In the genomic region with DNA sequence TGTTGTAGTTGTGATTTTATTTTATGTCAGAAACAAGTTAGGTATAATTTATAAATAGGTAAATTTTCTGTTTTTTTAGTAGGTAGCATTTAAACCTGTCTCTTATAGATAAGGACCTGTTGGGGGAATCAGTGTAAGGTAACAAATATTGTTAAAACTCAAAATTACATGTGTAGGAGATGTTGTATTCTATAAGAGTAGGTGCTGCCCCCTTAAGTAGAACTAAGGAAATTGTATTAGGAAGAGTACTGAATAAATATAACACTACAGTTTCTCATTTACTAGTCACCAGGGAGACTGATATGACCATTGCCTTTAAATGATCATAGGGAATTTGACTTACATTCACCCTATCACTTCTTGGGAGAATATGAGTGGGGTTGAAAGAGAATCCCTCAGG, we compare ENCODE assay signal across 8 cellular contexts. TPM values are rescaled to one million over a fixed set of nuclear protein-coding genes. Genes with fewer than 3 reads are reported as not detected.
A peak's percentile ranks its signal among the peaks of the same experiment; 100 is the strongest.
DNase-seq lines count a peak whose midpoint lies in the region; ATAC-seq and TF ChIP-seq lines count a peak whose summit lies in the region.

No MANE protein-coding gene starts in this region.

- H3K36me3 ChIP-seq in GM23338 (ENCODE audit: insufficient read depth) (peaks cover 26% of the 10 kb centered on the region; the same call in 1 of the 2 replicates), SU-DHL-6 (ENCODE audit: low read length) (peaks cover 16% of the 10 kb centered on the region; the same call in 1 of the 2 replicates), kidney epithelial cell (ENCODE audit: control insufficient read depth, insufficient read depth, low read length) (no peaks in the 10 kb centered on the region), HAP-1 (replicated peaks) (peaks cover 37% of the 10 kb centered on the region), ascending aorta (peaks cover 10 to 34% of the 10 kb centered on the region in 2 donors)

- intact Hi-C loops in ascending aorta (cut with DNase I), result no loop called here

- no peak; the same call in 2 of the 3 replicates for ATAC-seq in GM23338

- H3K27ac Mint-ChIP-seq in GM23338, result no peak overlapping the region

- H3K27me3 Mint-ChIP-seq in GM23338 (ENCODE audit: insufficient read depth, low read depth, poor library complexity), result no peaks in the 10 kb centered on the region

- H3K79me2 ChIP-seq in GM23338 (replicated peaks; ENCODE audit: insufficient read depth) (no peaks in the 10 kb centered on the region; the same call in 1 of the 2 replicates), SU-DHL-6 (ENCODE audit: insufficient read depth, low read length) (no peaks in the 10 kb centered on the region)

- H3K4me2 ChIP-seq in GM23338 (no peak overlapping the region), SU-DHL-6 (ENCODE audit: low read depth, low read length, poor library complexity, severe bottlenecking) (no peak overlapping the region)

- no peaks in the 10 kb centered on the region for H3K4me1 ChIP-seq in GM23338 (ENCODE audit: insufficient read depth)
- no peaks in the 10 kb centered on the region for H3K4me1 ChIP-seq in HAP-1
- no peaks in the 10 kb centered on the region for H3K4me1 ChIP-seq in ascending aorta

- no peak overlapping the region for H3K27ac ChIP-seq in C4-2B
- no peak overlapping the region for H3K27ac ChIP-seq in GM23338 (ENCODE audit: low read depth)
- H3K27ac ChIP-seq in SU-DHL-6 (ENCODE audit: low read depth, low read length), result no peak overlapping the region
- no peak overlapping the region for H3K27ac ChIP-seq in ascending aorta

- TF ChIP-seq CTCF in C4-2B (conservative IDR thresholded peaks at IDR 0.05) (peak; percentile 68), GM23338 (conservative IDR thresholded peaks at IDR 0.05; ENCODE audit: low read depth in 2 of 2) (peak in 1 of 2 experiments; percentile 53; a peak in 3 of 4 replicates), SU-DHL-6 (IDR thresholded peaks at IDR 0.05; ENCODE audit: insufficient read depth, low read length, poor library complexity, severe bottlenecking) (peak; percentile 34), kidney epithelial cell (IDR thresholded peaks at IDR 0.05; ENCODE audit: insufficient read depth, low read length, poor library complexity, severe bottlenecking) (peak; percentile 47), ascending aorta (IDR thresholded peaks at IDR 0.05) (peak in 1 of 3 experiments; percentile 18)

- H2AFZ ChIP-seq in GM23338 (no peak overlapping the region), SU-DHL-6 (ENCODE audit: low read depth, low read length, severe bottlenecking) (no peak overlapping the region)

- H4K20me1 ChIP-seq in GM23338 (replicated peaks; ENCODE audit: insufficient read depth), result no peaks in the 10 kb centered on the region; the same call in 1 of the 2 replicates
- no peaks in the 10 kb centered on the region for H4K20me1 ChIP-seq in SU-DHL-6 (ENCODE audit: low read depth, low read length)

- no peaks in the 10 kb centered on the region for H3F3A ChIP-seq in GM23338 (replicated peaks; ENCODE audit: low read depth)
- no peaks in the 10 kb centered on the region for H3F3A ChIP-seq in SU-DHL-6 (ENCODE audit: insufficient read depth)

- peaks cover 35% of the 10 kb centered on the region; the same call in 2 of the 3 replicates for H3K36me3 Mint-ChIP-seq in GM23338 (ENCODE audit: low read depth)

- in situ Hi-C loops in HAP-1 (cut with MboI; ENCODE audit: low sequenced_read_pairs), result no loop called here

- H3K9ac ChIP-seq in SU-DHL-6 (ENCODE audit: low read length), result no peak overlapping the region

- H3K9me3 Mint-ChIP-seq in GM23338, result no peaks in the 10 kb centered on the region

- H3K9me2 ChIP-seq in GM23338 (ENCODE audit: insufficient read depth) (no peaks in the 10 kb centered on the region), SU-DHL-6 (replicated peaks; ENCODE audit: insufficient read depth, low read length) (no peaks in the 10 kb centered on the region)

- H3K4me3 ChIP-seq in GM23338 (no peak overlapping the region), SU-DHL-6 (ENCODE audit: insufficient read depth, low read length, poor library complexity, severe bottlenecking) (no peak overlapping the region), kidney epithelial cell (ENCODE audit: low read depth, low read length) (no peak overlapping the region), HAP-1 (no peak overlapping the region), ascending aorta (no peak overlapping the region)

- no peaks in the 10 kb centered on the region for H3K9me3 ChIP-seq in SU-DHL-6 (ENCODE audit: insufficient read depth, low read length)
- no peaks in the 10 kb centered on the region for H3K9me3 ChIP-seq in HAP-1
- no peaks in the 10 kb centered on the region for H3K9me3 ChIP-seq in ascending aorta

- H3K27me3 ChIP-seq in GM23338 (ENCODE audit: insufficient read depth) (no peaks in the 10 kb centered on the region), SU-DHL-6 (ENCODE audit: low read length) (no peaks in the 10 kb centered on the region), kidney epithelial cell (ENCODE audit: control insufficient read depth, insufficient read depth, low read length) (no peaks in the 10 kb centered on the region), HAP-1 (ENCODE audit: low read depth) (no peaks in the 10 kb centered on the region), ascending aorta (no peaks in the 10 kb centered on the region)

- no peaks in the 10 kb centered on the region for H3K4me1 Mint-ChIP-seq in GM23338

- H3K4me3 Mint-ChIP-seq in GM23338, result no peak overlapping the region

- DNase-seq in GM23338 (ENCODE audit: low spot score) (peak; percentile 38), kidney epithelial cell (ENCODE audit: low read depth) (peak; percentile 4), HAP-1 (ENCODE audit: low spot score in 2 of 2) (no peak), NCI-H187 treated with DMSO at 0.1 percent for 48 hours (lab: John Stamatoyannopoulos, UW) (no peak), ascending aorta (ENCODE audit: low spot score in 2 of 2) (no peak), SHP77 treated with DMSO at 0.1 percent for 48 hours (lab: John Stamatoyannopoulos, UW) (no peak)

TF ChIP-seq in GM23338, 12 proteins besides CTCF, POLR2A, EP300 and RAD21:
- TF ChIP-seq NANOG (IDR thresholded peaks at IDR 0.05; ENCODE audit: borderline replicate concordance), result no peak
TF ChIP-seq in GM23338: peak in this region for 0.

RNA-seq across cellular contexts. Expression of a gene that starts 31.2 kb away (rescaled TPM):
- 123 and 135 TPM in 2 replicates for total RNA-seq in GM23338 (2014; rRNA removed; shearing (Covaris generic))
- polyA plus RNA-seq in GM23338 (2016; fragmentation: Nextera tagmentation; extraction: Ambion mirVana), result 93.7 and 113 TPM in 2 replicates
- total RNA-seq in kidney epithelial cell (63.8 and 75.0 TPM in 2 replicates), ascending aorta (19.1 TPM)

Comparison
In these comparisons a context has a peak if more than half of its experiments do, and no peak if none do; other contexts are left out.
1. DNase-seq: peak in GM23338 (single experiment) and kidney epithelial cell (single experiment); none in HAP-1 (0 of 2), NCI-H187 treated with DMSO at 0.1 percent for 48 hours (single experiment), ascending aorta (0 of 2) and SHP77 treated with DMSO at 0.1 percent for 48 hours (single experiment).